Comparison of ENCODE assay signal across 1 cellular context in genomic region chr7:137934941-137935848, GRCh38.
TF ChIP-seq lines count a peak whose summit lies in the region.

No MANE protein-coding gene starts in this region.

TF ChIP-seq in SK-N-SH treated with all-trans-retinoic acid at 6 μM for 48 hours, 23 proteins besides CTCF, POLR2A, EP300 and RAD21 (continued from another document):
- TF ChIP-seq TSHZ2 (CRISPR knock-in tag; IDR thresholded peaks at IDR 0.05) (no peak), TOX (CRISPR knock-in tag; IDR thresholded peaks at IDR 0.05; ENCODE audit: borderline replicate concordance) (no peak), SNAI2 (CRISPR knock-in tag; IDR thresholded peaks at IDR 0.05) (no peak), PATZ1 (CRISPR knock-in tag; IDR thresholded peaks at IDR 0.05; ENCODE audit: borderline replicate concordance) (no peak), ISL1 (CRISPR knock-in tag; IDR thresholded peaks at IDR 0.05) (no peak), ZNF565 (CRISPR knock-in tag; conservative IDR thresholded peaks at IDR 0.05; ENCODE audit: low read depth) (no peak), ZFP30 (CRISPR knock-in tag; IDR thresholded peaks at IDR 0.05) (no peak), PPARA (CRISPR knock-in tag; IDR thresholded peaks at IDR 0.05; ENCODE audit: borderline replicate concordance) (no peak), CSDC2 (CRISPR knock-in tag; IDR thresholded peaks at IDR 0.05) (no peak), OSR1 (CRISPR knock-in tag; IDR thresholded peaks at IDR 0.05) (no peak), GLIS3 (CRISPR knock-in tag; IDR thresholded peaks at IDR 0.05) (no peak), ESRRG (CRISPR knock-in tag; IDR thresholded peaks at IDR 0.05) (no peak), ZNF8 (CRISPR knock-in tag; IDR thresholded peaks at IDR 0.05) (no peak)
